26 cellular contexts compared by ENCODE assay signal in genomic region chr3:43582876-43583275, GRCh38. TPM values are rescaled to one million over a fixed set of nuclear protein-coding genes. Genes with fewer than 3 reads are reported as not detected.
DNase-seq lines count a peak whose midpoint lies in the region; ATAC-seq and TF ChIP-seq lines count a peak whose summit lies in the region.
"Had no signal": no experiment of that assay in that cellular context is flagged by ENCODE, and none has a peak within 500 bp of the region (broad histone marks: within the 10 kb centered on the region; RNA-seq: fewer than 3 reads in every experiment).

No MANE protein-coding gene starts in this region.

- ATAC-seq in HG03196 (IDR thresholded peaks at IDR 0.05; ENCODE audit: unreplicated experiment) (no peak), HG02610 (IDR thresholded peaks at IDR 0.05; ENCODE audit: unreplicated experiment) (no peak)
- ATAC-seq: Panc1 had no signal

- H3K4me3 ChIP-seq in AG04449 (ENCODE audit: low read depth, low read length), result no peak overlapping the region
- H3K4me3 ChIP-seq in SJCRH30, result no peak overlapping the region
- H3K4me3 ChIP-seq: adrenal gland, dorsolateral prefrontal cortex, testis had no signal

- TF ChIP-seq CTCF in AG04449 (IDR thresholded peaks at IDR 0.05; ENCODE audit: insufficient read depth, low read length, missing control alignments) (no peak), chondrocyte (IDR thresholded peaks at IDR 0.05) (no peak), nephron (IDR thresholded peaks at IDR 0.05; ENCODE audit: unreplicated experiment in 3 of 3) (no peak)

- peaks cover 39% of the 10 kb centered on the region for H3K4me1 Mint-ChIP-seq in chondrocyte (ENCODE audit: low read depth)
- H3K4me1 Mint-ChIP-seq in nephron, result peaks cover 38% of the 10 kb centered on the region
- H3K4me1 Mint-ChIP-seq: neural crest cell had no signal

- H3K4me3 Mint-ChIP-seq in chondrocyte (ENCODE audit: unreplicated experiment) (no peak overlapping the region), nephron (no peak overlapping the region)
- H3K4me3 Mint-ChIP-seq: brain, neural crest cell had no signal

- H3K27me3 ChIP-seq in SJCRH30, result no peaks in the 10 kb centered on the region
- H3K27me3 ChIP-seq: adrenal gland, BE2C, dorsolateral prefrontal cortex, testis had no signal

- no peaks in the 10 kb centered on the region for H3K9me3 ChIP-seq in SJCRH30 (replicated peaks)
- H3K9me3 ChIP-seq: adrenal gland, BE2C, testis had no signal

- H3K36me3 Mint-ChIP-seq in chondrocyte (ENCODE audit: low read depth) (peaks cover 5% of the 10 kb centered on the region), nephron (ENCODE audit: low read depth) (peaks cover 12% of the 10 kb centered on the region)

- H3K27ac Mint-ChIP-seq in chondrocyte (ENCODE audit: unreplicated experiment), result peak overlapping the region; percentile 5
- peak overlapping the region; percentile 9 to 83 (median 81) for H3K27ac Mint-ChIP-seq in nephron

- CTCF ChIA-PET in AG04449 (lab: Yijun Ruan, JAX), result interaction anchor here (1.1 kb wide), 1 partner anchor 186 kb away, joined by 3 read pairs; no protein-coding TSS in a partner anchor

- no peaks in the 10 kb centered on the region for H3K27me3 Mint-ChIP-seq in chondrocyte (ENCODE audit: low read depth)
- H3K27me3 Mint-ChIP-seq in nephron (ENCODE audit: low read depth), result no peaks in the 10 kb centered on the region
- H3K27me3 Mint-ChIP-seq: brain had no signal

- POLR2A ChIA-PET in AG04449 (lab: Yijun Ruan, JAX), result no interaction called here

- DNase-seq in AG04449 (ENCODE audit: low read depth, low spot score) (peak; percentile 1), GM04503 (ENCODE audit: low read depth) (peak; percentile 6), chondrocyte (ENCODE audit: low spot score) (no peak), SJCRH30 (no peak), AML-193 (lab: John Stamatoyannopoulos, UW) (no peak)
- DNase-seq: activated CD4-positive, alpha-beta T cell treated with anti-CD3 and anti-CD28 coated beads, Interleukin-2, amount 50 U/mL, for 48 hours; activated CD4-positive, CD25-positive, alpha-beta regulatory T cell treated with anti-CD3 and anti-CD28 coated beads, Interleukin-2, amount 50 U/mL, for 72 hours; activated naive CD4-positive, alpha-beta T cell; adrenal gland; cerebellar nuclear complex; dorsolateral prefrontal cortex; NCI-H1436 treated with DMSO at 0.1 percent for 48 hours; NCI-H2081 treated with DMSO at 0.1 percent for 48 hours; SHP77; small intestine; stimulated activated naive CD4-positive, alpha-beta T cell treated with Interleukin-2 at 50 U/mL for 16 hours; testis had no signal

- H3K27ac ChIP-seq in SJCRH30, result no peak overlapping the region
- H3K27ac ChIP-seq: adrenal gland, KMS-11, parathyroid adenoma, testis had no signal

- no peaks in the 10 kb centered on the region for H3K4me1 ChIP-seq in SJCRH30
- H3K4me1 ChIP-seq: BE2C, testis had no signal

- H3K9me3 Mint-ChIP-seq in chondrocyte (ENCODE audit: low read depth) (no peaks in the 10 kb centered on the region), nephron (no peaks in the 10 kb centered on the region)
- H3K9me3 Mint-ChIP-seq: brain, neural crest cell had no signal

- H3K36me3 ChIP-seq in SJCRH30, result no peaks in the 10 kb centered on the region
- H3K36me3 ChIP-seq: adrenal gland, BE2C had no signal

RNA-seq across cellular contexts. Expression of gene ANO10, which starts 38.9 kb away (rescaled TPM):
- 47.4 to 56.9 TPM (median 55.5 TPM) in 3 replicates for total RNA-seq in chondrocyte
- 8.5 and 8.9 TPM in 2 replicates for total RNA-seq in SJCRH30 (2014; rRNA removed; shearing (Covaris generic))

Comparison
In these comparisons a context has a peak if more than half of its experiments do, and no peak if none do; other contexts are left out.
1. DNase-seq: peak in AG04449 (single experiment) and GM04503 (single experiment); none in chondrocyte (single experiment), SJCRH30 (0 of 2) and AML-193 (0 of 2).